Comparison of ENCODE assay signal across 11 cellular contexts in the genomic region with DNA sequence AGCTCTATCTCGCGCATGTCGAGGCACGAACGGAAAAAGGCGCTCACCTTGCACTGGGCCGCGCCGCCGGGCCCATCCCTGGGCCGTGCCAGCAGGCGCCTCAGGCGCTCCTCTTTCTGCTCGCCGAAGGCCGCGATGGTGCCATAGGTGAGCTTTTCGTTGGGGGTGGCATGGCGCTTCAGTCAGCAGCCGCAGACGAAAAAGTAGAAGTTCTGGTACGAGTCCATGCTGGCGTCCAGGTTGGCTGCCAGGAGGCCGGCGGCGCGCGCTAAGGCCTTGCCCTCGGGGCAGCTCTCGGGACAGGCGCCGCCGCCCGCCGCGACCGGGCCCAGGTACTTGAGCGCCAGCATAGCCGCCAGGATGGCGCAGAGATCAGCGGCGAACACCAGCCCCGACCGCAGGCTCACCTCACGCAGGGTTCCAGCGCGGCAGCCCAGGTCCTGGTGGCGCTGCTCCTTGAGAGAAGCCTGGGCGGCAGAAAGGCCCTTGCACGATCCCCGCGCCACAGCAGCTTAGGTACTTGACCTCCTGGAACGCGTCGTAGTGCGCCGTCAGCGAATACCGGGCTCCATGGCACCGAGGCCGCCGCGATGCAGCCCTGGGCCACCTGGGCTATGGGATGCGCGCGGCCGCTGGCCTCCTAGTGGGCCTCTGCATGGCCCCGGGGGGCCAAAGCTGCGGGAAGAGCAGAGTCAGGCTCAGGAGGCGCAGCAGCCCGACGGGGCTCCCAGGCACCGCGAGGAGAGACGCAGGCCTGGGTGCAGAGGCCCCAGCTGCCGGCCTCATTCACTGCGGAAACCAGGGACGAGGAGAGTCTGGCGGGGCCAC. TPM values are rescaled to one million over a fixed set of nuclear protein-coding genes. Genes with fewer than 3 reads are reported as not detected.
A peak's percentile ranks its signal among the peaks of the same experiment; 100 is the strongest.
DNase-seq lines count a peak whose midpoint lies in the region; ATAC-seq and TF ChIP-seq lines count a peak whose summit lies in the region.
"Had no signal": no experiment of that assay in that cellular context is flagged by ENCODE, and none has a peak within 500 bp of the region (broad histone marks: within the 10 kb centered on the region; RNA-seq: fewer than 3 reads in every experiment).

No MANE protein-coding gene starts in this region.

- peaks cover 13% of the 10 kb centered on the region for H3K9me3 ChIP-seq in iPS-18a (ENCODE audit: control insufficient read depth, low read depth, low read length)
- no peaks in the 10 kb centered on the region for H3K9me3 ChIP-seq in MM.1S (replicated peaks; ENCODE audit: insufficient read depth, low read length)

- H3K27ac ChIP-seq in iPS-18a (ENCODE audit: low read length) (no peak overlapping the region), MM.1S (ENCODE audit: low read length) (no peak overlapping the region), brain microvascular endothelial cell (no peak overlapping the region)

- peak; percentile 66 for ATAC-seq in activated CD8-positive, alpha-beta T cell treated with anti-CD3 and anti-CD28 coated beads for 36 hours
- no peak for ATAC-seq in stimulated activated effector memory CD8-positive, alpha-beta T cell treated with anti-CD3 and anti-CD28 coated beads, Interleukin-12 subunit alpha, Interleukin-12 subunit beta, amount 100 ng/mL, for 72 hours

- CTCF ChIA-PET in activated CD8-positive, alpha-beta T cell treated with anti-CD3 and anti-CD28 coated beads for 36 hours (lab: Charles Lee), result interaction anchor here (1.0 kb wide), 1 partner anchor 13 kb away, joined by 3 read pairs; no protein-coding TSS in a partner anchor

- H3K36me3 ChIP-seq in iPS-18a (ENCODE audit: control insufficient read depth, low read depth, low read length) (peaks cover 24% of the 10 kb centered on the region), MM.1S (replicated peaks; ENCODE audit: insufficient read depth, low read length) (no peaks in the 10 kb centered on the region), brain microvascular endothelial cell (replicated peaks) (no peaks in the 10 kb centered on the region)

- no peaks in the 10 kb centered on the region for H4K20me1 ChIP-seq in MM.1S (ENCODE audit: insufficient read depth, low read length)

- no peak overlapping the region for H3K4me2 ChIP-seq in MM.1S (ENCODE audit: low read depth, low read length)

- no peaks in the 10 kb centered on the region for H3K36me3 Mint-ChIP-seq in activated CD8-positive, alpha-beta T cell treated with anti-CD3 and anti-CD28 coated beads for 36 hours (ENCODE audit: low read depth)
- H3K36me3 Mint-ChIP-seq in stimulated activated effector memory CD8-positive, alpha-beta T cell treated with anti-CD3 and anti-CD28 coated beads, Interleukin-12 subunit alpha, Interleukin-12 subunit beta, amount 100 ng/mL, for 72 hours, result no peaks in the 10 kb centered on the region
- peaks cover 7% of the 10 kb centered on the region for H3K36me3 Mint-ChIP-seq in endothelial cell (ENCODE audit: low read depth, unreplicated experiment)

- peaks cover 3% of the 10 kb centered on the region for H3K9me3 Mint-ChIP-seq in activated CD8-positive, alpha-beta T cell treated with anti-CD3 and anti-CD28 coated beads for 36 hours
- no peaks in the 10 kb centered on the region for H3K9me3 Mint-ChIP-seq in stimulated activated effector memory CD8-positive, alpha-beta T cell treated with anti-CD3 and anti-CD28 coated beads, Interleukin-12 subunit alpha, Interleukin-12 subunit beta, amount 100 ng/mL, for 72 hours
- no peaks in the 10 kb centered on the region for H3K9me3 Mint-ChIP-seq in endothelial cell (ENCODE audit: unreplicated experiment)

- H3K79me2 ChIP-seq in MM.1S (ENCODE audit: low read length), result no peaks in the 10 kb centered on the region

- no peak overlapping the region for H3K27ac Mint-ChIP-seq in activated CD8-positive, alpha-beta T cell treated with anti-CD3 and anti-CD28 coated beads for 36 hours
- H3K27ac Mint-ChIP-seq in stimulated activated effector memory CD8-positive, alpha-beta T cell treated with anti-CD3 and anti-CD28 coated beads, Interleukin-12 subunit alpha, Interleukin-12 subunit beta, amount 100 ng/mL, for 72 hours, result no peak overlapping the region
- no peak overlapping the region for H3K27ac Mint-ChIP-seq in endothelial cell (ENCODE audit: unreplicated experiment)

- intact Hi-C loops in activated CD8-positive, alpha-beta T cell treated with anti-CD3 and anti-CD28 coated beads for 36 hours (cut with micrococcal nuclease), result no loop called here

- H3K4me3 ChIP-seq in iPS-18a (ENCODE audit: low read length) (peak overlapping the region; percentile 79), MM.1S (ENCODE audit: low read length) (no peak overlapping the region), brain microvascular endothelial cell (ENCODE audit: low read depth, low read length) (no peak overlapping the region)

- H3K27me3 Mint-ChIP-seq in activated CD8-positive, alpha-beta T cell treated with anti-CD3 and anti-CD28 coated beads for 36 hours, result peaks cover 44% of the 10 kb centered on the region
- peaks cover 21% of the 10 kb centered on the region for H3K27me3 Mint-ChIP-seq in endothelial cell (ENCODE audit: unreplicated experiment)

- H3F3A ChIP-seq in MM.1S (ENCODE audit: insufficient read depth, low read length), result no peaks in the 10 kb centered on the region

- peaks cover 58% of the 10 kb centered on the region for H3K27me3 ChIP-seq in iPS-18a (ENCODE audit: control insufficient read depth, insufficient read depth, low read length)
- H3K27me3 ChIP-seq in MM.1S (replicated peaks; ENCODE audit: insufficient read depth, low read length), result peaks cover 4% of the 10 kb centered on the region; the same call in 1 of the 2 replicates
- H3K27me3 ChIP-seq in brain microvascular endothelial cell (replicated peaks), result peaks cover 53% of the 10 kb centered on the region

- H3K9me2 ChIP-seq in MM.1S (replicated peaks; ENCODE audit: insufficient read depth, low read length), result no peaks in the 10 kb centered on the region

- peak overlapping the region; percentile 58 for H3K9ac ChIP-seq in iPS-18a (ENCODE audit: low read length)
- no peak overlapping the region for H3K9ac ChIP-seq in MM.1S (ENCODE audit: low read length)

- in situ Hi-C loops in brain microvascular endothelial cell (cut with HindIII; ENCODE audit: low pct_ligation_motif_present, low sequenced_read_pairs), result no loop called here

- no peak for TF ChIP-seq CTCF in activated CD8-positive, alpha-beta T cell treated with anti-CD3 and anti-CD28 coated beads for 36 hours (IDR thresholded peaks at IDR 0.05)
- TF ChIP-seq CTCF in MM.1S (IDR thresholded peaks at IDR 0.05; ENCODE audit: low read length) (no peak), brain microvascular endothelial cell (IDR thresholded peaks at IDR 0.05; ENCODE audit: low read depth, low read length, missing control alignments) (no peak), endothelial cell (IDR thresholded peaks at IDR 0.05; ENCODE audit: unreplicated experiment) (no peak)

- peak overlapping the region; percentile 34 for H3K4me3 Mint-ChIP-seq in activated CD8-positive, alpha-beta T cell treated with anti-CD3 and anti-CD28 coated beads for 36 hours
- peak overlapping the region; percentile 41 for H3K4me3 Mint-ChIP-seq in stimulated activated effector memory CD8-positive, alpha-beta T cell treated with anti-CD3 and anti-CD28 coated beads, Interleukin-12 subunit alpha, Interleukin-12 subunit beta, amount 100 ng/mL, for 72 hours
- no peak overlapping the region for H3K4me3 Mint-ChIP-seq in endothelial cell (ENCODE audit: unreplicated experiment)

- H3K4me1 Mint-ChIP-seq in activated CD8-positive, alpha-beta T cell treated with anti-CD3 and anti-CD28 coated beads for 36 hours (ENCODE audit: low read depth), result peaks cover 5% of the 10 kb centered on the region
- peaks cover 12% of the 10 kb centered on the region for H3K4me1 Mint-ChIP-seq in stimulated activated effector memory CD8-positive, alpha-beta T cell treated with anti-CD3 and anti-CD28 coated beads, Interleukin-12 subunit alpha, Interleukin-12 subunit beta, amount 100 ng/mL, for 72 hours
- H3K4me1 Mint-ChIP-seq in endothelial cell (ENCODE audit: unreplicated experiment), result peaks cover 6% of the 10 kb centered on the region

- POLR2A ChIA-PET in activated CD8-positive, alpha-beta T cell treated with anti-CD3 and anti-CD28 coated beads for 36 hours (lab: Charles Lee), result no interaction called here

- H2AFZ ChIP-seq in MM.1S (ENCODE audit: low read length), result no peak overlapping the region

- DNase-seq in NCI-H1417 (lab: John Stamatoyannopoulos, UW), result peak in 2 of 3 experiments; percentile 66 to 70
- no peak for DNase-seq in NCI-H1417 treated with DMSO at 0.1 percent for 48 hours (lab: John Stamatoyannopoulos, UW)
- DNase-seq in activated CD8-positive, alpha-beta T cell treated with anti-CD3 and anti-CD28 coated beads for 36 hours, result peak; percentile 11
- DNase-seq in stimulated activated effector memory CD8-positive, alpha-beta T cell treated with anti-CD3 and anti-CD28 coated beads, Interleukin-12 subunit alpha, Interleukin-12 subunit beta, amount 100 ng/mL, for 72 hours (ENCODE audit: low spot score in 2 of 2), result no peak
- no peak for DNase-seq in MM.1S
- DNase-seq in brain microvascular endothelial cell, result no peak
- no peak for DNase-seq in endothelial cell (ENCODE audit: low spot score)
- DNase-seq: effector CD8-positive, alpha-beta T cell had no signal

- peaks cover 22% of the 10 kb centered on the region for H3K4me1 ChIP-seq in iPS-18a (ENCODE audit: control insufficient read depth, low read depth, low read length)
- no peaks in the 10 kb centered on the region for H3K4me1 ChIP-seq in MM.1S (ENCODE audit: low read length)

RNA-seq across cellular contexts. Expression of a gene that starts 12.8 kb away (rescaled TPM):
- not detected for total RNA-seq in activated CD8-positive, alpha-beta T cell treated with anti-CD3 and anti-CD28 coated beads for 36 hours
- not detected for total RNA-seq in endothelial cell (ENCODE audit: unreplicated experiment)
- total RNA-seq: activated CD8-positive, alpha-beta memory T cell treated with anti-CD3 and anti-CD28 coated beads for 36 hours; OCI-LY7 had no signal

RNA-seq across cellular contexts. Expression of a gene that starts 36.5 kb away (rescaled TPM):
- total RNA-seq in activated CD8-positive, alpha-beta T cell treated with anti-CD3 and anti-CD28 coated beads for 36 hours, result not detected
- not detected for total RNA-seq in endothelial cell (ENCODE audit: unreplicated experiment)
- total RNA-seq: activated CD8-positive, alpha-beta memory T cell treated with anti-CD3 and anti-CD28 coated beads for 36 hours; OCI-LY7 had no signal

RNA-seq across cellular contexts. Expression of a gene that starts 40.9 kb away (rescaled TPM):
- not detected for total RNA-seq in activated CD8-positive, alpha-beta T cell treated with anti-CD3 and anti-CD28 coated beads for 36 hours
- total RNA-seq in endothelial cell (ENCODE audit: unreplicated experiment), result not detected
- total RNA-seq: activated CD8-positive, alpha-beta memory T cell treated with anti-CD3 and anti-CD28 coated beads for 36 hours; OCI-LY7 had no signal

Comparison
In these comparisons a context has a peak if more than half of its experiments do, and no peak if none do; other contexts are left out.
1. DNase-seq: peak in NCI-H1417 (2 of 3) and activated CD8-positive, alpha-beta T cell treated with anti-CD3 and anti-CD28 coated beads for 36 hours (single experiment); none in NCI-H1417 treated with DMSO at 0.1 percent for 48 hours (single experiment), stimulated activated effector memory CD8-positive, alpha-beta T cell treated with anti-CD3 and anti-CD28 coated beads, Interleukin-12 subunit alpha, Interleukin-12 subunit beta, amount 100 ng/mL, for 72 hours (0 of 2), MM.1S (single experiment), brain microvascular endothelial cell (single experiment) and endothelial cell (single experiment).